In genomic region chr2:181324912-181325311, GRCh38 we compare ENCODE assay signal across 7 cellular contexts.
"Had no signal": no experiment of that assay in that cellular context is flagged by ENCODE, and none has a peak within 500 bp of the region (broad histone marks: within the 10 kb centered on the region; RNA-seq: fewer than 3 reads in every experiment).

No MANE protein-coding gene starts in this region.

- FAIRE-seq: H1, H54, HTR-8/SVneo had no signal

- H3K4me3 ChIP-seq: GM23338 had no signal

- ATAC-seq: GM23338 had no signal

- H2AFZ ChIP-seq: GM23338 had no signal

- DNase-seq: H9, HCEC 1CT, KG1 had no signal

- H3K4me2 ChIP-seq: GM23338 had no signal
